ENCODE assay signal across 6 cellular contexts in the genomic region with DNA sequence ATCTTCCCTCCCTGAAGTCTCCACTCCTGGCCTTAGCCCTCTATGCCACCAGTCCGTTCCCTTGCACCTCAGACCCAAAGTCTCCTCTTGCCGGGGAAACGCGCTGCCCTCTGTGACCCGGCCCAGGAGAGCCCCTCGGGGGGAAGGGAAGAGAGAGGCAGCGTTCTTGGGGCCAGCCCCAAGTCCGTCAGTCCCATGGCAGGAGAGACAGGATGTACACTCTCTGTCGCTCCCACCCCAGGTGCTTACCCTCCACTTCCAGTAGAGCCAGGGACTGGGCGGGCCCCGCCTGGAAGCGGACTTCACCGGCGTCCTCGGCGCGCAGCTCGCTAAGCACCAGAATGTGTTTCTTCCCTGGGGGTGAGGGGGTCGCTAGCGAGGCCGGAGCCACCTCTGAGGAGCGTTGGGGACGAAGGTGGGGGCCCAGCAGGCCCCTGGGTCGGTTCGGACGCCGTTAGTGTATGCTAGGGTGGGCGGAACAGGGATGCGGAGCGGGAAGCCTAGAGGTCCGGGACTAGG. TPM values are rescaled to one million over a fixed set of nuclear protein-coding genes. Genes with fewer than 3 reads are reported as not detected.
DNase-seq lines count a peak whose midpoint lies in the region; ATAC-seq and TF ChIP-seq lines count a peak whose summit lies in the region.

No MANE protein-coding gene starts in this region.

- no peak for TF ChIP-seq CTCF in A673 (conservative IDR thresholded peaks at IDR 0.05; ENCODE audit: low read depth, low read length)

- ATAC-seq in T-cell (replicated peaks in 1 of 4): peak; percentile 16 to 41 (median 29)

- H3K4me1 Mint-ChIP-seq in T-cell: peaks cover 6 to 12% (median 7%) of the 10 kb centered on the region in 3 donors

- H3K9me3 ChIP-seq in A673 (ENCODE audit: low read depth, low read length, poor library complexity, severe bottlenecking) (no peaks in the 10 kb centered on the region), GM23248 (ENCODE audit: low read depth) (no peaks in the 10 kb centered on the region)

- H3K27ac ChIP-seq in A673 (ENCODE audit: low read depth, low read length, poor library complexity, severe bottlenecking): no peak overlapping the region
- H3K27ac ChIP-seq in GM23248: no peak overlapping the region

- H3K4me3 Mint-ChIP-seq in T-cell: peak overlapping the region; percentile 66 to 85 (median 67)

- no peaks in the 10 kb centered on the region for H3K9me2 ChIP-seq in GM23248 (ENCODE audit: insufficient read depth)

- H3K79me2 ChIP-seq in GM23248 (ENCODE audit: insufficient read depth): no peaks in the 10 kb centered on the region

- H3F3A ChIP-seq in GM23248 (ENCODE audit: insufficient read depth): no peaks in the 10 kb centered on the region

- H4K20me1 ChIP-seq in GM23248 (ENCODE audit: insufficient read depth): no peaks in the 10 kb centered on the region

- in situ Hi-C loops in GM23248 (cut with MboI): no loop called here

- H3K9ac ChIP-seq in GM23248: no peak overlapping the region

- H3K4me2 ChIP-seq in GM23248 (ENCODE audit: unreplicated experiment): peak overlapping the region; percentile 87

- CTCF ChIA-PET in A673 (lab: Charles Lee) (interaction anchor here (1.1 kb wide), 1 partner anchor 19 kb away, joined by 3 read pairs; a partner anchor contains a TSS), T-cell (lab: Charles Lee) (interaction anchor here (0.5 to 0.8 kb wide), 6 partner anchors 9 to 109 kb away, joined by 3 to 5 read pairs (median 3); a partner anchor contains a TSS)

- intact Hi-C loops in A673 (cut with micrococcal nuclease; ENCODE audit: unreplicated experiment): no loop called here

- 5 to 9% methylated on average over 23 to 31 of the region's 31 CpGs for WGBS in GM23248 (ENCODE audit: low coverage in 1 of 2, low lambda C conversion rate in 2 of 2, missing lambda C conversion rate in 2 of 2), 2 experiments

- H3K27me3 Mint-ChIP-seq in T-cell: peaks cover 32 to 56% of the 10 kb centered on the region in 2 donors

- BruUV-seq in A673 (replicated peaks; lab: Mats Ljungman, UMichigan): no TSS peak

- POLR2A ChIA-PET in A673 (lab: Charles Lee; ENCODE audit: low non-redundant PET) (interaction anchor here (0.5 kb wide), 1 partner anchor 26 kb away, joined by 3 read pairs; no protein-coding TSS in a partner anchor), T-cell (lab: Charles Lee) (no interaction called here)

- H3K4me1 ChIP-seq in A673 (ENCODE audit: insufficient read depth, low read length, poor library complexity, severe bottlenecking): no peaks in the 10 kb centered on the region
- H3K4me1 ChIP-seq in GM23248 (ENCODE audit: insufficient read depth): peaks cover 4% of the 10 kb centered on the region; the same call in 1 of the 2 replicates

- no peaks in the 10 kb centered on the region for H3K27me3 ChIP-seq in A673 (replicated peaks; ENCODE audit: insufficient read depth, low read depth, low read length, poor library complexity)
- no peaks in the 10 kb centered on the region for H3K27me3 ChIP-seq in GM23248 (replicated peaks; ENCODE audit: insufficient read depth)

- peak overlapping the region; percentile 83 for H2AFZ ChIP-seq in GM23248

- no peaks in the 10 kb centered on the region for H3K36me3 Mint-ChIP-seq in T-cell

- H3K27ac Mint-ChIP-seq in T-cell: no peak overlapping the region

- no peaks in the 10 kb centered on the region for H3K9me3 Mint-ChIP-seq in T-cell

- DNase-seq in A673 (ENCODE audit: low spot score): no peak
- DNase-seq in GM23248: no peak
- peak in 4 of 34 experiments; percentile 4 to 29 (median 21) for DNase-seq in T-cell
- DNase-seq in kidney tubule cell (ENCODE audit: low spot score): peak; percentile 28
- DNase-seq in NCI-H187 (lab: John Stamatoyannopoulos, UW): no peak
- no peak for DNase-seq in amniotic stem cell (lab: John Stamatoyannopoulos, UW)

- peak overlapping the region; percentile 59 for H3K4me3 ChIP-seq in A673 (ENCODE audit: low read depth, low read length, poor library complexity, severe bottlenecking)
- H3K4me3 ChIP-seq in GM23248: peak overlapping the region; percentile 76

- H3K36me3 ChIP-seq in A673 (ENCODE audit: insufficient read depth, low read length, poor library complexity, severe bottlenecking) (no peaks in the 10 kb centered on the region), GM23248 (ENCODE audit: low read depth) (no peaks in the 10 kb centered on the region)

RNA-seq across cellular contexts. Expression of a gene that starts 8.1 kb away (rescaled TPM):
- 4.6 and 7.6 TPM in 2 replicates for total RNA-seq in A673 (2021)
- total RNA-seq in GM23248 (2014; rRNA removed; shearing (Covaris generic)): 5.8 and 6.2 TPM in 2 replicates
- polyA plus RNA-seq in GM23248 (2016; fragmentation: Nextera tagmentation; extraction: Ambion mirVana): 1.7 and 2.2 TPM in 2 replicates
- total RNA-seq in T-cell: under 1 TPM; 0.37 to 0.88 (median 0.69) TPM

RNA-seq across cellular contexts. Expression of a gene that starts 8.3 kb away (rescaled TPM):
- 13.8 and 15.8 TPM in 2 replicates for total RNA-seq in A673 (2021)
- 526 and 533 TPM in 2 replicates for total RNA-seq in GM23248 (2014; rRNA removed; shearing (Covaris generic))
- polyA plus RNA-seq in GM23248 (2016; fragmentation: Nextera tagmentation; extraction: Ambion mirVana): 174 and 179 TPM in 2 replicates
- total RNA-seq in T-cell: 10 to 100 TPM in 3 of 5 donors, 1 to 10 TPM in 2; 5.0 to 12.8 (median 10.8) TPM

RNA-seq across cellular contexts. Expression of a gene that starts 19.4 kb away (rescaled TPM):
- total RNA-seq in A673 (2021) (23.1 and 46.6 TPM in 2 replicates), T-cell (1 to 10 TPM; 1.2 to 2.4 (median 1.2) TPM)
- 68.7 and 84.9 TPM in 2 replicates for total RNA-seq in GM23248 (2014; rRNA removed; shearing (Covaris generic))
- 12.8 and 13.8 TPM in 2 replicates for polyA plus RNA-seq in GM23248 (2016; fragmentation: Nextera tagmentation; extraction: Ambion mirVana)

RNA-seq across cellular contexts. Expression of a gene that starts 20.2 kb away (rescaled TPM):
- total RNA-seq in A673 (2021) (0.70 TPM in 1 of 2 replicates, not detected in the other), T-cell (under 1 TPM in 1 of 5 donors, not detected in 4; 0.16 TPM)
- total RNA-seq in GM23248 (2014; rRNA removed; shearing (Covaris generic)): 0.11 TPM in 1 of 2 replicates, not detected in the other
- polyA plus RNA-seq in GM23248 (2016; fragmentation: Nextera tagmentation; extraction: Ambion mirVana): 0.19 and 0.36 TPM in 2 replicates

RNA-seq across cellular contexts. Expression of a gene that starts 37.6 kb away (rescaled TPM):
- total RNA-seq in A673 (2021): 0.45 and 1.2 TPM in 2 replicates
- 0.13 and 0.43 TPM in 2 replicates for total RNA-seq in GM23248 (2014; rRNA removed; shearing (Covaris generic))
- polyA plus RNA-seq in GM23248 (2016; fragmentation: Nextera tagmentation; extraction: Ambion mirVana): not detected in 2 replicates
- under 1 TPM in 3 of 5 donors, not detected in 2; 0.09 to 0.35 (median 0.20) TPM for total RNA-seq in T-cell

Comparison
In these comparisons a context has a peak if more than half of its experiments do, and no peak if none do; other contexts are left out.
1. RNA of a gene that starts 8.3 kb away (total RNA-seq): 526 to 533 TPM in GM23248; 13.8 to 15.8 TPM in A673 and 5.0 to 12.8 TPM in T-cell; every median in the first group is over 10 times any median in the second.